17 cellular contexts compared by ENCODE assay signal in the genomic region with DNA sequence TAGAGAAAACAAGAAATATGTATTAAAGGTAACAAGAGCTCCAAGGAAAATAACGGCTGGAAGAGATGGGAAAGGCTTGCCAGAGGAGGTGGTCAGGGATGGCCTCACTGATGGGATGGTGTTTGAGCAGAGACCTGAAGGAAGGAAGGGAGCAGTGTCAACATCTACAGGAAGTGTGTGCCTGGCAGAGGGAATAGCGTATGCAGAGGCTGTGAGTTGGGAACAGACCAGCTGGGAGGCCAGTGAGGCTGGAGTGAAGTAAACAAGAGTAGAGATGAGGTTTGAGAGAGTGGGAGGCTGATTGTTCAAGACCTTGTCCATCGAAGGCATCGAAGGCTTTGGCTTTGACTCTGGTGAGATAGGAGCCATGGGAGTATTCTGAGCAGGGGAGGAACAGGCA. TPM values are rescaled to one million over a fixed set of nuclear protein-coding genes. Genes with fewer than 3 reads are reported as not detected.
DNase-seq lines count a peak whose midpoint lies in the region; ATAC-seq, FAIRE-seq and TF ChIP-seq lines count a peak whose summit lies in the region.
"Had no signal": no experiment of that assay in that cellular context is flagged by ENCODE, and none has a peak within 500 bp of the region (broad histone marks: within the 10 kb centered on the region; RNA-seq: fewer than 3 reads in every experiment).

No MANE protein-coding gene starts in this region.

- H3K9me3 ChIP-seq in mesodermal cell (ENCODE audit: control insufficient read depth, low read length) (peaks cover 13% of the 10 kb centered on the region), spleen (peaks cover 5 to 31% (median 25%) of the 10 kb centered on the region in 8 donors), BE2C (no peaks in the 10 kb centered on the region)

- H3K27ac ChIP-seq in mesodermal cell (ENCODE audit: low read depth, low read length, severe bottlenecking) = peak overlapping the region; percentile 5
- no peak overlapping the region for H3K27ac ChIP-seq in spleen
- H3K27ac ChIP-seq: 22Rv1, BLaER1, GM23248 had no signal

- 88% methylated on average over 4 of the region's 4 CpGs for WGBS in mesodermal cell (ENCODE audit: insufficient coverage in 2 of 2), 2 experiments
- 27 to 57% (median 36%) methylated on average over 4 of the region's 4 CpGs for WGBS in spleen, 5 donors

- H3K27ac Mint-ChIP-seq in stimulated activated naive B cell treated with anti-CD40 and anti-IgM and Interleukin-4, amounts not matched to agents 10 μg/mL and 1 μg/mL and 100 μg/mL, for 72 hours = no peak overlapping the region

- ATAC-seq in Right ventricle myocardium superior (ENCODE audit: poor library complexity) (no peak), left cardiac atrium (no peak), GM19023 (IDR thresholded peaks at IDR 0.05; ENCODE audit: unreplicated experiment) (no peak)
- no peak for ATAC-seq in stimulated activated naive B cell treated with anti-CD40 and anti-IgM and Interleukin-4, amounts not matched to agents 10 μg/mL and 1 μg/mL and 100 μg/mL, for 72 hours (replicated peaks)
- ATAC-seq: GM12878 had no signal

- DNase-seq in Right ventricle myocardium superior = peak; percentile 10
- DNase-seq in left cardiac atrium = no peak
- DNase-seq in bronchial epithelial cell (ENCODE audit: low read depth) = no peak
- no peak for DNase-seq in stimulated activated naive B cell treated with anti-CD40 and anti-IgM and Interleukin-4, amounts not matched to agents 10 μg/mL and 1 μg/mL and 100 μg/mL, for 72 hours
- DNase-seq in spleen = no peak
- DNase-seq in BE2C = no peak
- DNase-seq: DMS79, GM23248 had no signal

- H3K27me3 Mint-ChIP-seq in stimulated activated naive B cell treated with anti-CD40 and anti-IgM and Interleukin-4, amounts not matched to agents 10 μg/mL and 1 μg/mL and 100 μg/mL, for 72 hours = peaks cover 12 to 26% of the 10 kb centered on the region in 2 donors

- no peaks in the 10 kb centered on the region for H3K4me1 Mint-ChIP-seq in stimulated activated naive B cell treated with anti-CD40 and anti-IgM and Interleukin-4, amounts not matched to agents 10 μg/mL and 1 μg/mL and 100 μg/mL, for 72 hours

- H3K4me1 ChIP-seq in mesodermal cell (ENCODE audit: control insufficient read depth, insufficient read depth, low read length, poor library complexity, severe bottlenecking) (peaks cover 6% of the 10 kb centered on the region), spleen (peaks cover 0 to 5% (median 0%) of the 10 kb centered on the region in 6 donors), BE2C (peaks cover 39% of the 10 kb centered on the region)
- H3K4me1 ChIP-seq: BLaER1 had no signal

- peaks cover 12 to 15% of the 10 kb centered on the region in 2 donors for H3K9me3 Mint-ChIP-seq in stimulated activated naive B cell treated with anti-CD40 and anti-IgM and Interleukin-4, amounts not matched to agents 10 μg/mL and 1 μg/mL and 100 μg/mL, for 72 hours

- H3K36me3 ChIP-seq in bronchial epithelial cell (ENCODE audit: control insufficient read depth, insufficient read depth, low read length) (no peaks in the 10 kb centered on the region), mesodermal cell (ENCODE audit: control insufficient read depth, insufficient read depth, low read length) (no peaks in the 10 kb centered on the region), spleen (no peaks in the 10 kb centered on the region), BE2C (no peaks in the 10 kb centered on the region)
- H3K36me3 ChIP-seq: BLaER1 had no signal

- peaks cover 3% of the 10 kb centered on the region for H3K27me3 ChIP-seq in bronchial epithelial cell (ENCODE audit: control insufficient read depth, insufficient read depth, low read length)
- peaks cover 0 to 6% (median 0%) of the 10 kb centered on the region in 7 donors for H3K27me3 ChIP-seq in spleen (replicated peaks in 1 of 7)
- H3K27me3 ChIP-seq in BE2C = no peaks in the 10 kb centered on the region
- H3K27me3 ChIP-seq: BLaER1 had no signal

- peak; percentile 87 for FAIRE-seq in bronchial epithelial cell (lab: Jason Lieb, UNC)
- FAIRE-seq: GM12878, GM18507, H54 had no signal

- intact Hi-C loops in Right ventricle myocardium superior (cut with DNase I) (no loop called here), left cardiac atrium (cut with DNase I) (no loop called here), spleen (cut with DNase I; ENCODE audit: low total_unique reads) (no loop called here)

- TF ChIP-seq POLR2A in spleen (IDR thresholded peaks at IDR 0.05) = no peak

- H3K4me3 ChIP-seq in bronchial epithelial cell (ENCODE audit: low read depth, low read length) = no peak overlapping the region
- no peak overlapping the region for H3K4me3 ChIP-seq in mesodermal cell (ENCODE audit: extremely low read depth, insufficient read depth, low read length, poor library complexity, severe bottlenecking)
- no peak overlapping the region for H3K4me3 ChIP-seq in spleen
- H3K4me3 ChIP-seq in BE2C (ENCODE audit: low read depth, low read length) = no peak overlapping the region
- H3K4me3 ChIP-seq: BLaER1, GM12878, GM23248 had no signal

- H3K4me3 Mint-ChIP-seq in stimulated activated naive B cell treated with anti-CD40 and anti-IgM and Interleukin-4, amounts not matched to agents 10 μg/mL and 1 μg/mL and 100 μg/mL, for 72 hours = no peak overlapping the region

- H3K36me3 Mint-ChIP-seq in stimulated activated naive B cell treated with anti-CD40 and anti-IgM and Interleukin-4, amounts not matched to agents 10 μg/mL and 1 μg/mL and 100 μg/mL, for 72 hours = peaks cover 3 to 6% of the 10 kb centered on the region in 2 donors

- TF ChIP-seq CTCF in bronchial epithelial cell (IDR thresholded peaks at IDR 0.05; ENCODE audit: insufficient read depth, low read length, severe bottlenecking) (no peak), spleen (IDR thresholded peaks at IDR 0.05 in 8 of 11, conservative IDR thresholded peaks at IDR 0.05 in 3 of 11) (no peak), BE2C (IDR thresholded peaks at IDR 0.05; ENCODE audit: low read depth, low read length) (no peak)

RNA-seq across cellular contexts. Expression of a gene that starts 6.9 kb away (rescaled TPM):
- 9.2 TPM for total RNA-seq in Right ventricle myocardium superior
- 10 to 100 TPM; 16.1 to 24.8 TPM for total RNA-seq in left cardiac atrium
- not detected in 2 replicates for total RNA-seq in bronchial epithelial cell
- 1.5 TPM for polyA plus RNA-seq in mesodermal cell (2013, experiment 1 of 2)
- 1.1 TPM for polyA plus RNA-seq in mesodermal cell (2013, experiment 2 of 2)
- total RNA-seq in spleen = 1 to 10 TPM in 3 of 7 donors, under 1 TPM in 4; 0.37 to 1.3 (median 0.70) TPM
- under 1 TPM; 0.16 to 0.33 (median 0.22) TPM for polyA plus RNA-seq in spleen
- 3.9 TPM for polyA plus RNA-seq in BE2C (2012; ENCODE audit: insufficient read depth, insufficient read length, low read depth)
- total RNA-seq: A673, G401, GM12878, GM23248 had no signal
- polyA plus RNA-seq: GM12878, GM23248 had no signal

RNA-seq across cellular contexts. Expression of a gene that starts 38.4 kb away (rescaled TPM):
- total RNA-seq in Right ventricle myocardium superior = not detected
- total RNA-seq in left cardiac atrium = not detected
- not detected in 2 replicates for total RNA-seq in bronchial epithelial cell
- not detected for polyA plus RNA-seq in mesodermal cell (2013, experiment 1 of 2)
- polyA plus RNA-seq in mesodermal cell (2013, experiment 2 of 2) = not detected
- not detected for total RNA-seq in spleen
- not detected for polyA plus RNA-seq in spleen
- 0.14 TPM for polyA plus RNA-seq in BE2C (2012; ENCODE audit: insufficient read depth, insufficient read length, low read depth)
- total RNA-seq: A673, G401, GM23248 had no signal
- polyA plus RNA-seq: GM12878, GM23248 had no signal
